In genomic region chr10:30993155-30993554, GRCh38 we compare ENCODE assay signal across 28 cellular contexts.
"Had no signal": no experiment of that assay in that cellular context is flagged by ENCODE, and none has a peak within 500 bp of the region (broad histone marks: within the 10 kb centered on the region; RNA-seq: fewer than 3 reads in every experiment).

No MANE protein-coding gene starts in this region.

- H3K4me3 ChIP-seq: breast epithelium, esophagus squamous epithelium, hepatocyte, lower lobe of right lung, pancreas, prostate gland, sigmoid colon, smooth muscle cell, stomach, suprapubic skin, transverse colon had no signal

- H3K27me3 ChIP-seq: breast epithelium, esophagus squamous epithelium, hepatocyte, pancreas, sigmoid colon, stomach, suprapubic skin, transverse colon had no signal

- H3K36me3 ChIP-seq: breast epithelium, lower lobe of right lung, pancreas, prostate gland, sigmoid colon, stomach, suprapubic skin, transverse colon, WERI-Rb-1 had no signal

- DNase-seq: activated CD4-positive, alpha-beta memory T cell treated with anti-CD3 and anti-CD28 coated beads, Interleukin-2, amount 10 ng/mL, durations not matched to agents 7 days and 5 days; activated CD4-positive, alpha-beta T cell treated with anti-CD3 and anti-CD28 coated beads for 48 hours; activated CD8-positive, alpha-beta memory T cell treated with anti-CD3 and anti-CD28 coated beads, Interleukin-2, amount 50 U/mL, for 48 hours; activated gamma-delta T cell; activated naive CD4-positive, alpha-beta T cell treated with anti-CD3 and anti-CD28 coated beads, Interleukin-2, amount 50 U/mL, for 16 hours; activated T-cell treated with anti-CD3 and anti-CD28 coated beads, Interleukin-2, amount 50 U/mL, for 24 hours; amygdala; endodermal cell; esophagus squamous epithelium; lower lobe of right lung; mesenchymal stem cell; pancreas; retina; sigmoid colon; stimulated activated CD4-positive, alpha-beta T cell treated with anti-CD3 and anti-CD28 coated beads, Interleukin-1b, Interleukin-23, amount 100 ng/mL, for 48 hours; stimulated activated naive B cell treated with anti-CD40 and anti-IgM and Interleukin-4, amounts not matched to agents 10 μg/mL and 1 μg/mL and 100 μg/mL, for 72 hours; stomach; SW 1271; T1000; transverse colon; WERI-Rb-1 had no signal

- H3K9me3 ChIP-seq: pancreas, prostate gland had no signal

- ATAC-seq: activated CD4-positive, CD25-positive, alpha-beta regulatory T cell treated with anti-CD3 and anti-CD28 coated beads, Interleukin-2, amount 50 U/mL, for 24 hours; lower lobe of right lung; natural killer cell treated with Interleukin-12 subunit alpha and Interleukin-12 subunit beta and Interleukin-15 and Interleukin-18, amount 100 ng/mL, for 72 hours; pancreas; stimulated activated naive B cell treated with anti-CD40 and anti-IgM and Interleukin-4, amounts not matched to agents 10 μg/mL and 1 μg/mL and 100 μg/mL, for 72 hours had no signal

- H3K4me1 ChIP-seq: breast epithelium, pancreas had no signal

- H3K27ac ChIP-seq: breast epithelium, hepatocyte, lower lobe of right lung, pancreas, prostate gland, stomach, transverse colon, WERI-Rb-1 had no signal
